ENCODE assay signal across 21 cellular contexts in genomic region chr2:215486973-215487372, GRCh38. TPM values are rescaled to one million over a fixed set of nuclear protein-coding genes. Genes with fewer than 3 reads are reported as not detected.
A peak's percentile ranks its signal among the peaks of the same experiment; 100 is the strongest.
DNase-seq lines count a peak whose midpoint lies in the region; ATAC-seq and TF ChIP-seq lines count a peak whose summit lies in the region.
"Had no signal": no experiment of that assay in that cellular context is flagged by ENCODE, and none has a peak within 500 bp of the region (broad histone marks: within the 10 kb centered on the region; RNA-seq: fewer than 3 reads in every experiment).

No MANE protein-coding gene starts in this region.

- no peak overlapping the region for H2BK5ac ChIP-seq in mesenchymal stem cell (ENCODE audit: low read depth, low read length, poor library complexity, severe bottlenecking)

- no peak overlapping the region for H4K8ac ChIP-seq in mesenchymal stem cell (ENCODE audit: low read length)

- no peak overlapping the region for H3K27ac Mint-ChIP-seq in CD4-positive, alpha-beta T cell
- H3K27ac Mint-ChIP-seq: activated naive CD8-positive, alpha-beta T cell treated with anti-CD3 and anti-CD28 coated beads, Interleukin-2, amount 50 U/mL, for 24 hours; CD4-positive, alpha-beta memory T cell; natural killer cell treated with Interleukin-12 subunit alpha and Interleukin-12 subunit beta and Interleukin-15 and Interleukin-18, amount 100 ng/mL, for 72 hours; stimulated activated memory B cell treated with anti-CD40 and anti-IgM and Interleukin-4, amounts not matched to agents 10 μg/mL and 1 μg/mL and 100 μg/mL, for 72 hours had no signal

- no peak for TF ChIP-seq EP300 in ovary (IDR thresholded peaks at IDR 0.05)

- TF ChIP-seq POLR2A in ovary (IDR thresholded peaks at IDR 0.05) = no peak

- 97% methylated on average over 5 of the region's 6 CpGs for WGBS in mesenchymal stem cell
- 81 to 85% (median 84%) methylated on average over 6 of the region's 6 CpGs for WGBS in ovary, 3 donors

- no peaks in the 10 kb centered on the region for H3K27me3 ChIP-seq in RWPE2 (ENCODE audit: insufficient read depth, poor library complexity, severe bottlenecking)
- no peaks in the 10 kb centered on the region for H3K27me3 ChIP-seq in mesenchymal stem cell (ENCODE audit: control insufficient read depth in 1 of 2, insufficient read depth in 1 of 2, low read length in 2 of 2)
- H3K27me3 ChIP-seq in CD4-positive, alpha-beta T cell (ENCODE audit: control insufficient read depth, insufficient read depth, low read length) = no peaks in the 10 kb centered on the region
- H3K27me3 ChIP-seq in ovary = no peaks in the 10 kb centered on the region
- H3K27me3 ChIP-seq: brain microvascular endothelial cell, testis had no signal

- H3K9me3 ChIP-seq in RWPE2 (ENCODE audit: severe bottlenecking) = no peaks in the 10 kb centered on the region
- no peaks in the 10 kb centered on the region for H3K9me3 ChIP-seq in mesenchymal stem cell (ENCODE audit: control insufficient read depth, low read length)
- H3K9me3 ChIP-seq in CD4-positive, alpha-beta T cell (ENCODE audit: control insufficient read depth, low read length) = no peaks in the 10 kb centered on the region
- no peaks in the 10 kb centered on the region for H3K9me3 ChIP-seq in ovary
- H3K9me3 ChIP-seq: testis had no signal

- no peak overlapping the region for H4K91ac ChIP-seq in mesenchymal stem cell (ENCODE audit: low read length)

- CTCF ChIA-PET in CD4-positive, alpha-beta T cell (lab: Charles Lee) = no interaction called here

- H3K4me3 Mint-ChIP-seq in CD4-positive, alpha-beta T cell = no peak overlapping the region
- H3K4me3 Mint-ChIP-seq: activated naive CD8-positive, alpha-beta T cell treated with anti-CD3 and anti-CD28 coated beads, Interleukin-2, amount 50 U/mL, for 24 hours; CD4-positive, alpha-beta memory T cell; natural killer cell treated with Interleukin-12 subunit alpha and Interleukin-12 subunit beta and Interleukin-15 and Interleukin-18, amount 100 ng/mL, for 72 hours; stimulated activated memory B cell treated with anti-CD40 and anti-IgM and Interleukin-4, amounts not matched to agents 10 μg/mL and 1 μg/mL and 100 μg/mL, for 72 hours had no signal

- H3K36me3 Mint-ChIP-seq in CD4-positive, alpha-beta T cell (ENCODE audit: low read depth) = no peaks in the 10 kb centered on the region
- H3K36me3 Mint-ChIP-seq: CD4-positive, alpha-beta memory T cell; natural killer cell treated with Interleukin-12 subunit alpha and Interleukin-12 subunit beta and Interleukin-15 and Interleukin-18, amount 100 ng/mL, for 72 hours; stimulated activated memory B cell treated with anti-CD40 and anti-IgM and Interleukin-4, amounts not matched to agents 10 μg/mL and 1 μg/mL and 100 μg/mL, for 72 hours had no signal

- no peak overlapping the region for H3K18ac ChIP-seq in mesenchymal stem cell (ENCODE audit: low read depth in 1 of 2, low read length in 2 of 2)

- H3K4me1 ChIP-seq in RWPE2 (ENCODE audit: insufficient read depth, poor library complexity, severe bottlenecking) (peaks cover 13% of the 10 kb centered on the region), mesenchymal stem cell (ENCODE audit: control insufficient read depth, insufficient read depth, low read depth, low read length) (no peaks in the 10 kb centered on the region), ovary (ENCODE audit: insufficient read depth) (no peaks in the 10 kb centered on the region)
- H3K4me1 ChIP-seq: testis had no signal

- H2BK15ac ChIP-seq in mesenchymal stem cell (ENCODE audit: low read depth, poor library complexity, severe bottlenecking) = no peak overlapping the region

- H3K23ac ChIP-seq in mesenchymal stem cell (ENCODE audit: low read length in 2 of 2) = no peak overlapping the region

- TF ChIP-seq CTCF in RWPE2 (IDR thresholded peaks at IDR 0.05; ENCODE audit: poor library complexity, severe bottlenecking) (no peak), ovary (IDR thresholded peaks at IDR 0.05) (no peak)
- no peak for TF ChIP-seq CTCF in CD4-positive, alpha-beta T cell (IDR thresholded peaks at IDR 0.05)

- no peak overlapping the region for H3K4me2 ChIP-seq in mesenchymal stem cell (ENCODE audit: low read length, poor library complexity, severe bottlenecking)

- H3K4me3 ChIP-seq in RWPE2 (ENCODE audit: severe bottlenecking) (no peak overlapping the region), mesenchymal stem cell (ENCODE audit: insufficient read depth in 1 of 2, low read depth in 1 of 2, low read length in 2 of 2) (no peak overlapping the region), ovary (no peak overlapping the region)
- H3K4me3 ChIP-seq: testis had no signal

- H3K27ac ChIP-seq in RWPE2 (ENCODE audit: poor library complexity, severe bottlenecking) (peak overlapping the region; percentile 45), mesenchymal stem cell (ENCODE audit: low read length, poor library complexity, severe bottlenecking) (no peak overlapping the region), ovary (no peak overlapping the region)
- no peak overlapping the region for H3K27ac ChIP-seq in CD4-positive, alpha-beta T cell (ENCODE audit: low read depth, low read length)
- H3K27ac ChIP-seq: brain microvascular endothelial cell, testis had no signal

- intact Hi-C loops in CD4-positive, alpha-beta T cell (cut with DNase I, micrococcal nuclease) = no loop called here
- intact Hi-C loops in ovary (cut with DNase I) = no loop called here

- peak; percentile 92 for ATAC-seq in RWPE2 (ENCODE audit: low read depth)
- ATAC-seq in esophagus mucosa = peak; percentile 99
- no peak for ATAC-seq in CD4-positive, alpha-beta T cell (ENCODE audit: poor library complexity)
- no peak for ATAC-seq in GM21526 (IDR thresholded peaks at IDR 0.05; ENCODE audit: low FRiP score, unreplicated experiment)
- ATAC-seq: activated naive CD8-positive, alpha-beta T cell treated with anti-CD3 and anti-CD28 coated beads, Interleukin-2, amount 50 U/mL, for 24 hours; natural killer cell treated with Interleukin-12 subunit alpha and Interleukin-12 subunit beta and Interleukin-15 and Interleukin-18, amount 100 ng/mL, for 72 hours; stimulated activated memory B cell treated with anti-CD40 and anti-IgM and Interleukin-4, amounts not matched to agents 10 μg/mL and 1 μg/mL and 100 μg/mL, for 72 hours had no signal

- peak overlapping the region; percentile 13 for H3K9ac ChIP-seq in mesenchymal stem cell (ENCODE audit: low read length)

- POLR2A ChIA-PET in CD4-positive, alpha-beta T cell (lab: Charles Lee) = no interaction called here

- no peak overlapping the region for H3K4ac ChIP-seq in mesenchymal stem cell (ENCODE audit: low read depth in 1 of 2, low read length in 2 of 2)

- no peak overlapping the region for H2BK120ac ChIP-seq in mesenchymal stem cell (ENCODE audit: low read depth, low read length)

- in situ Hi-C loops in KBM-7 (cut with MboI; ENCODE audit: low pct_unique_long_range_greater_than_20kb, low sequenced_read_pairs) = no loop called here

- H2AK5ac ChIP-seq in mesenchymal stem cell (ENCODE audit: low read length, severe bottlenecking) = no peak overlapping the region

- H3K27me3 Mint-ChIP-seq in CD4-positive, alpha-beta T cell = peaks cover 5% of the 10 kb centered on the region
- H3K27me3 Mint-ChIP-seq: stimulated activated memory B cell treated with anti-CD40 and anti-IgM and Interleukin-4, amounts not matched to agents 10 μg/mL and 1 μg/mL and 100 μg/mL, for 72 hours had no signal

- no peaks in the 10 kb centered on the region for H3K4me1 Mint-ChIP-seq in CD4-positive, alpha-beta T cell (ENCODE audit: low read depth)
- H3K4me1 Mint-ChIP-seq: activated naive CD8-positive, alpha-beta T cell treated with anti-CD3 and anti-CD28 coated beads, Interleukin-2, amount 50 U/mL, for 24 hours; CD4-positive, alpha-beta memory T cell; stimulated activated memory B cell treated with anti-CD40 and anti-IgM and Interleukin-4, amounts not matched to agents 10 μg/mL and 1 μg/mL and 100 μg/mL, for 72 hours had no signal

- H2BK12ac ChIP-seq in mesenchymal stem cell (ENCODE audit: low read length in 2 of 2) = no peak overlapping the region

- DNase-seq in KBM-7 = peak; percentile 7
- DNase-seq in RWPE2 (ENCODE audit: low spot score) = no peak
- DNase-seq in mesenchymal stem cell = no peak
- DNase-seq in CD4-positive, alpha-beta T cell = no peak
- no peak for DNase-seq in NCI-H748 treated with DMSO at 0.1 percent for 48 hours (lab: John Stamatoyannopoulos, UW)
- DNase-seq in ovary = no peak
- DNase-seq: activated CD8-positive, alpha-beta memory T cell treated with anti-CD3 and anti-CD28 coated beads, Interleukin-2, amount 50 U/mL, for 48 hours; activated naive CD8-positive, alpha-beta T cell treated with anti-CD3 and anti-CD28 coated beads, Interleukin-2, amount 50 U/mL, for 24 hours; brain microvascular endothelial cell; CD4-positive, alpha-beta memory T cell; cortex of kidney; DMS53; midbrain; NCI-H1092 treated with DMSO at 0.1 percent for 48 hours; NCI-H2029 treated with DMSO at 0.1 percent for 48 hours; posterior cingulate gyrus; testis had no signal

- H3K36me3 ChIP-seq in RWPE2 (ENCODE audit: low read depth) (no peaks in the 10 kb centered on the region), mesenchymal stem cell (ENCODE audit: control insufficient read depth in 1 of 2, insufficient read depth in 2 of 2, low read depth in 1 of 2, low read length in 2 of 2) (no peaks in the 10 kb centered on the region), ovary (no peaks in the 10 kb centered on the region)
- H3K36me3 ChIP-seq: brain microvascular endothelial cell had no signal

- H3K79me1 ChIP-seq in mesenchymal stem cell (replicated peaks; ENCODE audit: low read length, poor library complexity, severe bottlenecking) = no peaks in the 10 kb centered on the region

- no peaks in the 10 kb centered on the region for H3K9me3 Mint-ChIP-seq in CD4-positive, alpha-beta T cell
- H3K9me3 Mint-ChIP-seq: natural killer cell treated with Interleukin-12 subunit alpha and Interleukin-12 subunit beta and Interleukin-15 and Interleukin-18, amount 100 ng/mL, for 72 hours; stimulated activated memory B cell treated with anti-CD40 and anti-IgM and Interleukin-4, amounts not matched to agents 10 μg/mL and 1 μg/mL and 100 μg/mL, for 72 hours had no signal

- no peak overlapping the region for H2AFZ ChIP-seq in mesenchymal stem cell (ENCODE audit: low read depth, low read length)

- H3K14ac ChIP-seq in mesenchymal stem cell (ENCODE audit: low read length in 2 of 2) = no peak overlapping the region

RNA-seq across cellular contexts. Expression of gene FN1, which starts 51.1 kb away (rescaled TPM):
- total RNA-seq in esophagus mucosa (24.2 TPM), ovary (100 to 1,000 TPM in 6 of 7 donors, 10 to 100 TPM in 1; 96.3 to 438 (median 208) TPM)
- polyA plus RNA-seq in mesenchymal stem cell (2013, experiment 1 of 2) = 1,493 TPM
- polyA plus RNA-seq in mesenchymal stem cell (2013, experiment 2 of 2) = 1,327 TPM
- under 1 TPM; 0.41 to 0.61 TPM for total RNA-seq in CD4-positive, alpha-beta T cell
- 100 to 1,000 TPM; 550 to 979 TPM for polyA plus RNA-seq in ovary
- total RNA-seq: CD4-positive, alpha-beta memory T cell had no signal

Comparison
In these comparisons a context has a peak if more than half of its experiments do, and no peak if none do; other contexts are left out.
1. ATAC-seq: peak in RWPE2 (single experiment) and esophagus mucosa (single experiment); none in CD4-positive, alpha-beta T cell (single experiment) and GM21526 (single experiment).
2. RNA of gene FN1, which starts 51.1 kb away (total RNA-seq): 96.3 to 438 TPM in ovary and 24.2 TPM in esophagus mucosa (single experiment); 0.41 to 0.61 TPM in CD4-positive, alpha-beta T cell; every median in the first group is over 10 times any median in the second.